ENCODE assay signal across 10 cellular contexts in the genomic region with DNA sequence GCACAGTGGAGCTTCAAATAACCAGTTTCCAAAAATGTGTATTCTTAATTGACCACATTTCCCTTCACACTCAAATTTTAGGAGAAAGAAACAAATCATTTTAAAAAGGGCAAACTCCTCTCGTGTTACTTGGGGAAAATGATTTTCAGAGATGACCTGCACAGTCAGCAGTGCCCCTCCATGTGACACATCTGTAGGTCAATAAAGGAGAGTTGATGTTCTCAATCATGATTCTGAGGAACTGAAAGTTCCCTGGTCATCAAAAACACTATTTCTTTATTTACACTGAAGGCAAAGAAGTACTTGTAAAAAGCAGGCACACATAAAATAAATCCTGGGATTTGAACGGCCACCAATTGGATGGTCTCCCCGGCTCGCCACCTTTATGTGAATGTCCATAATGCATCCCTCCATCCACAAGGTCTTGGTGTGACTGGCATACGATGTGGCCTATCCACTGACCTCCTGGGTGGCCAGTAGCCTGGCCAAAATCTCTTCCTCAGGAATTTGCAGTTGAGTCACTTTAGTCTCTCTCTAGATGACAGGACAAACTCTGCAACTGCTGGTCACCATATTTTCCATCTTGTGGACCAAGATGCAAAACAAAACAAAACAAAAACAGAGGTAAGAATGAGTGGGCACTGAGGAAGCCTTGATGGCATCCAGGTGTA. TPM values are rescaled to one million over a fixed set of nuclear protein-coding genes. Genes with fewer than 3 reads are reported as not detected.
DNase-seq lines count a peak whose midpoint lies in the region; TF ChIP-seq lines count a peak whose summit lies in the region.
"Had no signal": no experiment of that assay in that cellular context is flagged by ENCODE, and none has a peak within 500 bp of the region (broad histone marks: within the 10 kb centered on the region; RNA-seq: fewer than 3 reads in every experiment).

No MANE protein-coding gene starts in this region.

- no peaks in the 10 kb centered on the region for H3K9me3 ChIP-seq in MM.1S (replicated peaks; ENCODE audit: insufficient read depth, low read length)
- no peaks in the 10 kb centered on the region for H3K9me3 ChIP-seq in osteoblast (ENCODE audit: low read depth, low read length)

- H3K27ac ChIP-seq in ACC112 (ENCODE audit: low read depth, low read length) (no peak overlapping the region), MM.1S (ENCODE audit: low read length) (peak overlapping the region; percentile 25; the same call in 1 of the 2 replicates), osteoblast (ENCODE audit: low read depth, low read length) (no peak overlapping the region)

- CTCF ChIA-PET in HEK293T (lab: Yijun Ruan, JAX): no interaction called here

- POLR2A ChIA-PET in HEK293T (lab: Yijun Ruan, JAX): no interaction called here

- 0 out of 2 replicates have a peak overlapping the region, but pooled peaks have one; percentile 6 for H3K4me3 ChIP-seq in ACC112 (ENCODE audit: low read depth, low read length)
- H3K4me3 ChIP-seq in MM.1S (ENCODE audit: low read length): peak overlapping the region; percentile 13; the same call in 1 of the 2 replicates
- H3K4me3 ChIP-seq in fibroblast of mammary gland (ENCODE audit: control insufficient read depth, low read depth, low read length): no peak overlapping the region
- H3K4me3 ChIP-seq in osteoblast (ENCODE audit: insufficient read depth, low read length): no peak overlapping the region

- TF ChIP-seq CTCF in MM.1S (IDR thresholded peaks at IDR 0.05; ENCODE audit: low read length) (no peak), fibroblast of mammary gland (conservative IDR thresholded peaks at IDR 0.05; ENCODE audit: control insufficient read depth, insufficient read depth, low read depth, low read length) (no peak), osteoblast (IDR thresholded peaks at IDR 0.05; ENCODE audit: extremely low read depth, low read depth, low read length) (no peak)

- H3K27me3 ChIP-seq in ACC112 (ENCODE audit: insufficient read depth, low read length): no peaks in the 10 kb centered on the region
- no peaks in the 10 kb centered on the region for H3K27me3 ChIP-seq in MM.1S (replicated peaks; ENCODE audit: insufficient read depth, low read length)
- H3K27me3 ChIP-seq in osteoblast (ENCODE audit: insufficient read depth, low read length): no peaks in the 10 kb centered on the region

- DNase-seq in MM.1S (peak; percentile 33), fibroblast of mammary gland (ENCODE audit: low read depth) (peak; percentile 37), osteoblast (ENCODE audit: insufficient read length, low spot score, missing footprints) (peak; percentile 77), NCI-H2081 treated with DMSO at 0.1 percent for 48 hours (lab: John Stamatoyannopoulos, UW) (no peak), NCI-H524 (lab: John Stamatoyannopoulos, UW) (no peak), NCI-H1436 treated with DMSO at 0.1 percent for 48 hours (lab: John Stamatoyannopoulos, UW) (no peak), HEK293T (ENCODE audit: extremely low spot score) (no peak)
- DNase-seq: activated T-cell treated with anti-CD3 and anti-CD28 coated beads, Interleukin-2, amount 50 U/mL, for 4 hours; glutamatergic neuron had no signal

- H3K4me2 ChIP-seq in MM.1S (ENCODE audit: low read depth, low read length) (peak overlapping the region; percentile 48), osteoblast (ENCODE audit: insufficient read depth, low read length) (peak overlapping the region; percentile 49)

- H3K4me1 ChIP-seq in ACC112 (ENCODE audit: control insufficient read depth, insufficient read depth, low read length, unreplicated experiment) (peaks cover 20% of the 10 kb centered on the region), MM.1S (ENCODE audit: low read length) (peaks cover 17% of the 10 kb centered on the region), osteoblast (ENCODE audit: insufficient read depth, low read length) (peaks cover 30% of the 10 kb centered on the region)

- H2AFZ ChIP-seq in ACC112 (ENCODE audit: low read length, unreplicated experiment) (peak overlapping the region; percentile 43), MM.1S (ENCODE audit: low read length) (no peak overlapping the region), osteoblast (ENCODE audit: low read length) (peak overlapping the region; percentile 7)

- H4K20me1 ChIP-seq in MM.1S (ENCODE audit: insufficient read depth, low read length): no peaks in the 10 kb centered on the region
- H4K20me1 ChIP-seq in osteoblast (ENCODE audit: insufficient read depth, low read length): no peaks in the 10 kb centered on the region

- H3K36me3 ChIP-seq in ACC112 (ENCODE audit: insufficient read depth, low read length): no peaks in the 10 kb centered on the region
- H3K36me3 ChIP-seq in MM.1S (replicated peaks; ENCODE audit: insufficient read depth, low read length): no peaks in the 10 kb centered on the region
- no peaks in the 10 kb centered on the region for H3K36me3 ChIP-seq in osteoblast (ENCODE audit: insufficient read depth, low read length)

- H3K9me2 ChIP-seq in MM.1S (replicated peaks; ENCODE audit: insufficient read depth, low read length): no peaks in the 10 kb centered on the region

- peak overlapping the region; percentile 5; the same call in 1 of the 2 replicates for H3K9ac ChIP-seq in MM.1S (ENCODE audit: low read length)

- H3K79me2 ChIP-seq in ACC112 (ENCODE audit: control insufficient read depth, insufficient read depth, low read length, unreplicated experiment): no peaks in the 10 kb centered on the region
- no peaks in the 10 kb centered on the region for H3K79me2 ChIP-seq in MM.1S (ENCODE audit: low read length)
- H3K79me2 ChIP-seq in osteoblast (ENCODE audit: insufficient read depth, low read length): no peaks in the 10 kb centered on the region

- no peaks in the 10 kb centered on the region for H3F3A ChIP-seq in MM.1S (ENCODE audit: insufficient read depth, low read length)

TF ChIP-seq in HEK293T, 16 proteins besides CTCF, POLR2A, EP300 and RAD21:
- no peak for TF ChIP-seq HDGF (IDR thresholded peaks at IDR 0.05; ENCODE audit: borderline replicate concordance)
- TF ChIP-seq ARNT (IDR thresholded peaks at IDR 0.05): no peak
- TF ChIP-seq NFRKB (IDR thresholded peaks at IDR 0.05): no peak
- TF ChIP-seq ZNF384 (IDR thresholded peaks at IDR 0.05): no peak
- TF ChIP-seq FOXK2 (IDR thresholded peaks at IDR 0.05): no peak
- no peak for TF ChIP-seq FOXM1 (IDR thresholded peaks at IDR 0.05; ENCODE audit: borderline replicate concordance)
- TF ChIP-seq LEF1 (IDR thresholded peaks at IDR 0.05; ENCODE audit: borderline replicate concordance): no peak
- no peak for TF ChIP-seq SUZ12 (IDR thresholded peaks at IDR 0.05)
- TF ChIP-seq FOXA1 (IDR thresholded peaks at IDR 0.05): no peak
- TF ChIP-seq L3MBTL2 (conservative IDR thresholded peaks at IDR 0.05): no peak
- TF ChIP-seq TARDBP (IDR thresholded peaks at IDR 0.05): no peak
- no peak for TF ChIP-seq BHLHE40 (IDR thresholded peaks at IDR 0.05; ENCODE audit: borderline replicate concordance)
- TF ChIP-seq ELF4 (IDR thresholded peaks at IDR 0.05): no peak
- TF ChIP-seq, protein P1, sequence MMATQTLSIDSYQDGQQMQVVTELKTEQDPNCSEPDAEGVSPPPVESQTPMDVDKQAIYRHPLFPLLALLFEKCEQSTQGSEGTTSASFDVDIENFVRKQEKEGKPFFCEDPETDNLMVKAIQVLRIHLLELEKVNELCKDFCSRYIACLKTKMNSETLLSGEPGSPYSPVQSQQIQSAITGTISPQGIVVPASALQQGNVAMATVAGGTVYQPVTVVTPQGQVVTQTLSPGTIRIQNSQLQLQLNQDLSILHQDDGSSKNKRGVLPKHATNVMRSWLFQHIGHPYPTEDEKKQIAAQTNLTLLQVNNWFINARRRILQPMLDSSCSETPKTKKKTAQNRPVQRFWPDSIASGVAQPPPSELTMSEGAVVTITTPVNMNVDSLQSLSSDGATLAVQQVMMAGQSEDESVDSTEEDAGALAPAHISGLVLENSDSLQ (IDR thresholded peaks at IDR 0.05): no peak
- TF ChIP-seq SP1 (IDR thresholded peaks at IDR 0.05): no peak
TF ChIP-seq in HEK293T: peak in this region for 0.

RNA-seq across cellular contexts. Expression of a gene that starts 39.0 kb away (rescaled TPM):
- total RNA-seq in osteoblast: 5.8 and 6.5 TPM in 2 replicates

Comparison
In these comparisons a context has a peak if more than half of its experiments do, and no peak if none do; other contexts are left out.
1. H3K4me3 ChIP-seq: peak in ACC112 (single experiment) and MM.1S (single experiment); none in fibroblast of mammary gland (single experiment) and osteoblast (single experiment).
2. DNase-seq: peak in MM.1S (single experiment), fibroblast of mammary gland (single experiment) and osteoblast (single experiment); none in NCI-H2081 treated with DMSO at 0.1 percent for 48 hours (single experiment), NCI-H524 (0 of 2), NCI-H1436 treated with DMSO at 0.1 percent for 48 hours (single experiment) and HEK293T (single experiment).